In genomic region chr10:119849031-119849789, GRCh38 we compare ENCODE assay signal across 13 cellular contexts. TPM values are rescaled to one million over a fixed set of nuclear protein-coding genes. Genes with fewer than 3 reads are reported as not detected.
DNase-seq lines count a peak whose midpoint lies in the region; ATAC-seq and TF ChIP-seq lines count a peak whose summit lies in the region.
"Had no signal": no experiment of that assay in that cellular context is flagged by ENCODE, and none has a peak within 500 bp of the region (broad histone marks: within the 10 kb centered on the region; RNA-seq: fewer than 3 reads in every experiment).

No MANE protein-coding gene starts in this region.

- H3K4me3 ChIP-seq in smooth muscle cell: no peak overlapping the region
- H3K4me3 ChIP-seq: sigmoid colon had no signal

- H3K4me2 ChIP-seq in smooth muscle cell: no peak overlapping the region

- DNase-seq in HCEC 1CT (peak; percentile 78), SW480 (ENCODE audit: low spot score) (peak; percentile 32), hepatic stellate cell (ENCODE audit: low spot score) (peak; percentile 40), smooth muscle cell (lab: John Stamatoyannopoulos, UW; ENCODE audit: unreplicated experiment) (no peak), HPDE6-E6E7 (ENCODE audit: extremely low spot score) (no peak)
- DNase-seq in activated naive CD4-positive, alpha-beta T cell treated with anti-CD3 and anti-CD28 coated beads, Interleukin-2, amount 50 U/mL, for 72 hours (ENCODE audit: low spot score in 2 of 2): no peak
- DNase-seq: activated CD8-positive, alpha-beta T cell treated with anti-CD3 and anti-CD28 coated beads for 36 hours; DMS53; KBM-7; NCI-H2081 treated with DMSO at 0.1 percent for 48 hours; sigmoid colon had no signal

- no peak overlapping the region for H3K9ac ChIP-seq in smooth muscle cell (ENCODE audit: low read depth)

- H3K79me2 ChIP-seq in smooth muscle cell (ENCODE audit: low read depth): peaks cover 11% of the 10 kb centered on the region

- 47% methylated on average over 6 of the region's 6 CpGs for WGBS in smooth muscle cell (ENCODE audit: low lambda C conversion rate)

- peaks cover 6 to 12% of the 10 kb centered on the region in 2 donors for H3K36me3 Mint-ChIP-seq in activated naive CD4-positive, alpha-beta T cell treated with anti-CD3 and anti-CD28 coated beads, Interleukin-2, amount 50 U/mL, for 72 hours

- no peaks in the 10 kb centered on the region for H3K9me3 Mint-ChIP-seq in activated naive CD4-positive, alpha-beta T cell treated with anti-CD3 and anti-CD28 coated beads, Interleukin-2, amount 50 U/mL, for 72 hours
- H3K9me3 Mint-ChIP-seq: activated CD8-positive, alpha-beta T cell treated with anti-CD3 and anti-CD28 coated beads for 36 hours had no signal

- H3K36me3 ChIP-seq in smooth muscle cell (ENCODE audit: low read depth): peaks cover 20% of the 10 kb centered on the region

- H3F3A ChIP-seq in smooth muscle cell (ENCODE audit: low read depth): no peaks in the 10 kb centered on the region

- no peak overlapping the region for H3K27ac Mint-ChIP-seq in activated naive CD4-positive, alpha-beta T cell treated with anti-CD3 and anti-CD28 coated beads, Interleukin-2, amount 50 U/mL, for 72 hours
- H3K27ac Mint-ChIP-seq: activated CD8-positive, alpha-beta T cell treated with anti-CD3 and anti-CD28 coated beads for 36 hours had no signal

- no peak for ATAC-seq in activated naive CD4-positive, alpha-beta T cell treated with anti-CD3 and anti-CD28 coated beads, Interleukin-2, amount 50 U/mL, for 72 hours
- no peak for ATAC-seq in GM18861 (IDR thresholded peaks at IDR 0.05; ENCODE audit: unreplicated experiment)
- ATAC-seq in HG03354 (IDR thresholded peaks at IDR 0.05; ENCODE audit: poor library complexity, severe bottlenecking, unreplicated experiment): no peak
- ATAC-seq: activated CD8-positive, alpha-beta T cell treated with anti-CD3 and anti-CD28 coated beads for 36 hours had no signal

- no peaks in the 10 kb centered on the region for H3K9me3 ChIP-seq in smooth muscle cell (replicated peaks; ENCODE audit: low read depth)
- H3K9me3 ChIP-seq: sigmoid colon had no signal

- H3K4me1 ChIP-seq in smooth muscle cell (ENCODE audit: low read depth): no peaks in the 10 kb centered on the region

- no peaks in the 10 kb centered on the region for H3K27me3 ChIP-seq in smooth muscle cell (ENCODE audit: low read depth)
- H3K27me3 ChIP-seq: sigmoid colon had no signal

- H3K27ac ChIP-seq in smooth muscle cell (ENCODE audit: low read depth): peak overlapping the region; percentile 44

- no peak for TF ChIP-seq CTCF in smooth muscle cell (IDR thresholded peaks at IDR 0.05; ENCODE audit: borderline replicate concordance, insufficient read depth, poor library complexity, severe bottlenecking)

- H2AFZ ChIP-seq in smooth muscle cell (ENCODE audit: low read depth): no peak overlapping the region

- no peaks in the 10 kb centered on the region for H4K20me1 ChIP-seq in smooth muscle cell (ENCODE audit: low read depth)

RNA-seq across cellular contexts. Expression of gene MCMBP, which starts 23.4 kb away (rescaled TPM):
- 46.2 and 57.4 TPM in 2 replicates for total RNA-seq in smooth muscle cell
- polyA plus RNA-seq in smooth muscle cell: 33.2 and 42.5 TPM in 2 replicates
- 10 to 100 TPM; 51.8 to 84.6 TPM for total RNA-seq in activated naive CD4-positive, alpha-beta T cell treated with anti-CD3 and anti-CD28 coated beads, Interleukin-2, amount 50 U/mL, for 72 hours

RNA-seq across cellular contexts. Expression of gene SEC23IP, which starts 43.3 kb away (rescaled TPM):
- 33.0 and 35.9 TPM in 2 replicates for total RNA-seq in smooth muscle cell
- 39.2 and 49.4 TPM in 2 replicates for polyA plus RNA-seq in smooth muscle cell
- 10 to 100 TPM; 59.5 to 71.0 TPM for total RNA-seq in activated naive CD4-positive, alpha-beta T cell treated with anti-CD3 and anti-CD28 coated beads, Interleukin-2, amount 50 U/mL, for 72 hours

Comparison
In these comparisons a context has a peak if more than half of its experiments do, and no peak if none do; other contexts are left out.
1. DNase-seq: peak in HCEC 1CT (single experiment), SW480 (single experiment) and hepatic stellate cell (single experiment); none in smooth muscle cell (single experiment), activated naive CD4-positive, alpha-beta T cell treated with anti-CD3 and anti-CD28 coated beads, Interleukin-2, amount 50 U/mL, for 72 hours (0 of 2) and HPDE6-E6E7 (single experiment).